In genomic region chr11:46243796-46244109, GRCh38 we compare ENCODE assay signal across 7 cellular contexts. TPM values are rescaled to one million over a fixed set of nuclear protein-coding genes. Genes with fewer than 3 reads are reported as not detected.
DNase-seq lines count a peak whose midpoint lies in the region; ATAC-seq and TF ChIP-seq lines count a peak whose summit lies in the region.

No MANE protein-coding gene starts in this region.

- H3K27ac ChIP-seq in HL-60 (replicated peaks) = peak overlapping the region; percentile 75

- H3K9me3 ChIP-seq in iPS-15b (ENCODE audit: control insufficient read depth, insufficient read depth, low read length) = no peaks in the 10 kb centered on the region

- no peaks in the 10 kb centered on the region for H3K36me3 ChIP-seq in iPS-15b (ENCODE audit: control insufficient read depth, insufficient read depth, low read length)

- no peak for ATAC-seq in activated T-helper 17 cell treated with anti-CD3 and anti-CD28 coated beads, Interleukin-2, amount 50 U/mL, for 72 hours (replicated peaks)
- no peak for ATAC-seq in stimulated activated naive B cell treated with anti-CD40 and anti-IgM and Interleukin-4, amounts not matched to agents 10 μg/mL and 1 μg/mL and 100 μg/mL, for 72 hours (replicated peaks)
- no peak for ATAC-seq in GM21825 (IDR thresholded peaks at IDR 0.05; ENCODE audit: unreplicated experiment)

- H3K27ac Mint-ChIP-seq in activated T-helper 17 cell treated with anti-CD3 and anti-CD28 coated beads, Interleukin-2, amount 50 U/mL, for 72 hours = peak overlapping the region; percentile 81
- H3K27ac Mint-ChIP-seq in stimulated activated naive B cell treated with anti-CD40 and anti-IgM and Interleukin-4, amounts not matched to agents 10 μg/mL and 1 μg/mL and 100 μg/mL, for 72 hours = no peak overlapping the region

- no peak for TF ChIP-seq CTCF in HL-60 (IDR thresholded peaks at IDR 0.05; ENCODE audit: insufficient read depth, low read length)

- H3K4me3 ChIP-seq in HL-60 (replicated peaks; ENCODE audit: insufficient read depth, low read length) (peak overlapping the region; percentile 45), iPS-15b (ENCODE audit: low read depth, low read length) (peak overlapping the region; percentile 77)

- peak overlapping the region; percentile 86 for H3K4me3 Mint-ChIP-seq in activated T-helper 17 cell treated with anti-CD3 and anti-CD28 coated beads, Interleukin-2, amount 50 U/mL, for 72 hours
- H3K4me3 Mint-ChIP-seq in stimulated activated naive B cell treated with anti-CD40 and anti-IgM and Interleukin-4, amounts not matched to agents 10 μg/mL and 1 μg/mL and 100 μg/mL, for 72 hours = peak overlapping the region; percentile 87

- peaks cover 17% of the 10 kb centered on the region for H3K4me1 ChIP-seq in iPS-15b (ENCODE audit: control insufficient read depth, insufficient read depth, low read length)

- no peaks in the 10 kb centered on the region for H3K36me3 Mint-ChIP-seq in activated T-helper 17 cell treated with anti-CD3 and anti-CD28 coated beads, Interleukin-2, amount 50 U/mL, for 72 hours (ENCODE audit: low read depth)
- no peaks in the 10 kb centered on the region for H3K36me3 Mint-ChIP-seq in stimulated activated naive B cell treated with anti-CD40 and anti-IgM and Interleukin-4, amounts not matched to agents 10 μg/mL and 1 μg/mL and 100 μg/mL, for 72 hours

- no peaks in the 10 kb centered on the region for H3K27me3 Mint-ChIP-seq in activated T-helper 17 cell treated with anti-CD3 and anti-CD28 coated beads, Interleukin-2, amount 50 U/mL, for 72 hours
- H3K27me3 Mint-ChIP-seq in stimulated activated naive B cell treated with anti-CD40 and anti-IgM and Interleukin-4, amounts not matched to agents 10 μg/mL and 1 μg/mL and 100 μg/mL, for 72 hours = peaks cover 28 to 35% of the 10 kb centered on the region in 2 donors

- DNase-seq in HL-60 (ENCODE audit: low read depth in 1 of 2, low spot score in 1 of 2) (no peak), NCI-H1436 (lab: John Stamatoyannopoulos, UW) (no peak), AG08396 (ENCODE audit: low spot score) (no peak)
- DNase-seq in stimulated activated naive B cell treated with anti-CD40 and anti-IgM and Interleukin-4, amounts not matched to agents 10 μg/mL and 1 μg/mL and 100 μg/mL, for 72 hours = no peak

- no peaks in the 10 kb centered on the region for H3K4me1 Mint-ChIP-seq in activated T-helper 17 cell treated with anti-CD3 and anti-CD28 coated beads, Interleukin-2, amount 50 U/mL, for 72 hours
- H3K4me1 Mint-ChIP-seq in stimulated activated naive B cell treated with anti-CD40 and anti-IgM and Interleukin-4, amounts not matched to agents 10 μg/mL and 1 μg/mL and 100 μg/mL, for 72 hours = peaks cover 10 to 19% of the 10 kb centered on the region in 2 donors

- H3K27me3 ChIP-seq in HL-60 (ENCODE audit: insufficient read depth, poor library complexity, severe bottlenecking) (no peaks in the 10 kb centered on the region), iPS-15b (ENCODE audit: control insufficient read depth, insufficient read depth, low read length) (peaks cover 1% of the 10 kb centered on the region)

- peak overlapping the region; percentile 84 for H3K9ac ChIP-seq in iPS-15b (ENCODE audit: low read depth, low read length)

- no peaks in the 10 kb centered on the region for H3K9me3 Mint-ChIP-seq in activated T-helper 17 cell treated with anti-CD3 and anti-CD28 coated beads, Interleukin-2, amount 50 U/mL, for 72 hours
- no peaks in the 10 kb centered on the region for H3K9me3 Mint-ChIP-seq in stimulated activated naive B cell treated with anti-CD40 and anti-IgM and Interleukin-4, amounts not matched to agents 10 μg/mL and 1 μg/mL and 100 μg/mL, for 72 hours

RNA-seq across cellular contexts. Expression of gene CREB3L1, which starts 33.7 kb away (rescaled TPM):
- not detected for total RNA-seq in activated T-helper 17 cell treated with anti-CD3 and anti-CD28 coated beads, Interleukin-2, amount 50 U/mL, for 72 hours
